ENCODE assay signal across 1 cellular context in genomic region chr4:153560918-153561317, GRCh38.
A peak's percentile ranks its signal among the peaks of the same experiment; 100 is the strongest.
TF ChIP-seq lines count a peak whose summit lies in the region.

No MANE protein-coding gene starts in this region.

TF ChIP-seq in GM12878, 131 proteins besides CTCF, POLR2A, EP300 and RAD21 (continued from another document and continues in another):
- TF ChIP-seq USF2 (IDR thresholded peaks at IDR 0.05; ENCODE audit: borderline replicate concordance, low read depth, low read length) = no peak
- TF ChIP-seq HDGF (IDR thresholded peaks at IDR 0.05) = no peak
- TF ChIP-seq LARP7 (IDR thresholded peaks at IDR 0.05) = no peak
- TF ChIP-seq ZNF274 (IDR thresholded peaks at IDR 0.05; ENCODE audit: insufficient read depth, insufficient read length) = no peak
- TF ChIP-seq ATF7 (IDR thresholded peaks at IDR 0.05; ENCODE audit: low read depth) = peak; percentile 53; the same call in 1 of the 2 replicates
- TF ChIP-seq ESRRA (IDR thresholded peaks at IDR 0.05; ENCODE audit: low read length) = no peak
- no peak for TF ChIP-seq MYB (IDR thresholded peaks at IDR 0.05; ENCODE audit: borderline replicate concordance, low read depth, low read length)
- no peak for TF ChIP-seq RBBP5 (conservative IDR thresholded peaks at IDR 0.05)
- no peak for TF ChIP-seq CBFB (IDR thresholded peaks at IDR 0.05; ENCODE audit: low read depth)
- no peak for TF ChIP-seq HDAC6 (IDR thresholded peaks at IDR 0.05; ENCODE audit: unreplicated experiment)
- no peak for TF ChIP-seq GATAD2B (conservative IDR thresholded peaks at IDR 0.05; ENCODE audit: low read depth)
- no peak for TF ChIP-seq ETV6 (conservative IDR thresholded peaks at IDR 0.05 in 1 of 2, IDR thresholded peaks at IDR 0.05 in 1 of 2; ENCODE audit: borderline replicate concordance in 1 of 2, low read depth in 1 of 2)
- TF ChIP-seq SMAD1 (IDR thresholded peaks at IDR 0.05; ENCODE audit: low read depth, partially characterized antibody) = no peak
- TF ChIP-seq EED (IDR thresholded peaks at IDR 0.05; ENCODE audit: low read depth) = no peak
- TF ChIP-seq PKNOX1 (IDR thresholded peaks at IDR 0.05) = no peak
- TF ChIP-seq KAT2A (conservative IDR thresholded peaks at IDR 0.05; ENCODE audit: control insufficient read depth, low read depth, low read length) = no peak
- TF ChIP-seq CEBPZ (IDR thresholded peaks at IDR 0.05; ENCODE audit: low read depth, low read length) = no peak
- TF ChIP-seq ZNF592 (IDR thresholded peaks at IDR 0.05) = no peak
- TF ChIP-seq NRF1 (conservative IDR thresholded peaks at IDR 0.05; ENCODE audit: low read depth, low read length) = no peak
- no peak for TF ChIP-seq ZNF217 (IDR thresholded peaks at IDR 0.05)
- 0 out of 4 replicates have a peak, but pooled peaks of 1 of the 2 experiments have one; percentile 9 for TF ChIP-seq IKZF2 (IDR thresholded peaks at IDR 0.05)
- TF ChIP-seq JUNB (IDR thresholded peaks at IDR 0.05) = peak; percentile 33; the same call in 1 of the 2 replicates
- TF ChIP-seq IKZF1 (conservative IDR thresholded peaks at IDR 0.05) = no peak
- no peak for TF ChIP-seq SMARCA5 (IDR thresholded peaks at IDR 0.05)
- no peak for TF ChIP-seq HSF1 (IDR thresholded peaks at IDR 0.05; ENCODE audit: low read depth, low read length)
- no peak for TF ChIP-seq CHD1 (IDR thresholded peaks at IDR 0.05; ENCODE audit: low read depth, low read length)
- TF ChIP-seq NR2F1 (conservative IDR thresholded peaks at IDR 0.05) = no peak
- no peak for TF ChIP-seq ELK1 (IDR thresholded peaks at IDR 0.05; ENCODE audit: low read depth, low read length)
- no peak for TF ChIP-seq RAD51 (IDR thresholded peaks at IDR 0.05)
- TF ChIP-seq ZBTB4 (CRISPR knock-in tag; IDR thresholded peaks at IDR 0.05) = no peak
- TF ChIP-seq CREM (IDR thresholded peaks at IDR 0.05; ENCODE audit: low read depth) = no peak
- TF ChIP-seq EGR1 (IDR thresholded peaks at IDR 0.05; ENCODE audit: borderline replicate concordance in 1 of 2, low read depth in 2 of 2, low read length in 2 of 2) = no peak
- no peak for TF ChIP-seq FOS (IDR thresholded peaks at IDR 0.05; ENCODE audit: borderline replicate concordance, extremely low read depth, insufficient read length)
- no peak for TF ChIP-seq SIN3A (IDR thresholded peaks at IDR 0.05; ENCODE audit: low read depth, low read length)
- no peak for TF ChIP-seq BCL11A (IDR thresholded peaks at IDR 0.05; ENCODE audit: low read depth, low read length)
- TF ChIP-seq E2F8 (IDR thresholded peaks at IDR 0.05; ENCODE audit: low read depth, partially characterized antibody) = no peak
- no peak for TF ChIP-seq ZBTB11 (CRISPR knock-in tag; IDR thresholded peaks at IDR 0.05)
- no peak for TF ChIP-seq SIX5 (IDR thresholded peaks at IDR 0.05; ENCODE audit: low read depth, low read length, severe bottlenecking)
- no peak for TF ChIP-seq ASH2L (IDR thresholded peaks at IDR 0.05; ENCODE audit: borderline replicate concordance, low read depth)
